ENCODE assay signal across 2 cellular contexts in the genomic region with DNA sequence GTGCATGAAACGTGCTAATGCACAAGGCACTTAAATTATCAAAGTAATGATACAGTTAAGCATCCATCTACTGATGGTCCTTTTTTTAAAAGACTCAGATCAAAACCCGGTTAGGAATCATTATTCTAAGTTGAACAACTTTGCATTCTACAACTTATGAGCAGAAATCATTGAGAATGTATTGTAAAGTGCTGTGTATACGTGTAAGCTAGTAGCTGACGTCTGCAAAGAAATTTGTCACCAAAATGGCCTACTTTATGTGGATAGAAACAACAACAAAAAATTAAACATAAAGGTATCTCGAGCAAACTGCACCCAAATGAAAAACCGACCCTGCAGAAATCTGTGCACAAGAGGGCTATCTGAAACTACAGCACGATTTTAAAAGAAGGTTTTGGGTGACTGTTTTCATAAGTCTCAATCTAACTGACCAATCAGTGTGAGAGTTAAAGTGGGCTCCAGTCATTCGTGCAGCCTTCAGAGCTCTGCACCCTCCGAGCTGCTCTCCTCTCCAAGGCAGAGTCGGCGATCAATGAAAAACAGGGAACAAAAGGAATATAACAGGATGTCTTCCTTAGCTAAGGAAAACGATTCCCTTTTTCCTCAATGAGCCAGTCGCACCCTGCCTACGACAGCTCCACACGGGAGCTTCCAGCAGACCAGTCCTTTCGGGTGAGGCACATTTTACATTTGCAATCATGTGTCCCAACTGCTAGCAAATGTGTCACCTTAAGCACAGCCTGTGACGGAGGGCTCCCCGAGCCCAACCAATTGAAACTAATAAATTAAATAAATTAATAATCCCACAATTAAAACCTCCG.
TF ChIP-seq lines count a peak whose summit lies in the region.

No MANE protein-coding gene starts in this region.

TF ChIP-seq in IMR-90, 13 proteins besides CTCF, POLR2A, EP300 and RAD21:
- TF ChIP-seq BHLHE40 (IDR thresholded peaks at IDR 0.05; ENCODE audit: low read depth, low read length) (0 out of 2 replicates have a peak, but pooled peaks have one; percentile 3), FOS (IDR thresholded peaks at IDR 0.05; ENCODE audit: low read depth, low read length) (no peak), ELK1 (IDR thresholded peaks at IDR 0.05; ENCODE audit: borderline replicate concordance, low read depth, low read length) (no peak), MAZ (IDR thresholded peaks at IDR 0.05; ENCODE audit: borderline replicate concordance, low read depth, low read length) (no peak), RFX5 (IDR thresholded peaks at IDR 0.05; ENCODE audit: low read depth, low read length) (no peak), CHD1 (IDR thresholded peaks at IDR 0.05; ENCODE audit: low read depth, low read length) (no peak; the same call in 1 of the 2 replicates), RCOR1 (IDR thresholded peaks at IDR 0.05; ENCODE audit: insufficient replicate concordance, low read length) (no peak), CEBPB (IDR thresholded peaks at IDR 0.05; ENCODE audit: low read depth, low read length) (no peak), SMC3 (IDR thresholded peaks at IDR 0.05; ENCODE audit: low read depth, low read length) (0 out of 2 replicates have a peak, but pooled peaks have one; percentile 5), USF2 (IDR thresholded peaks at IDR 0.05; ENCODE audit: low read depth, low read length) (no peak), MAFK (IDR thresholded peaks at IDR 0.05; ENCODE audit: low read depth, low read length) (no peak), NFE2L2 (IDR thresholded peaks at IDR 0.05; ENCODE audit: low read depth, low read length) (no peak), MXI1 (IDR thresholded peaks at IDR 0.05; ENCODE audit: borderline replicate concordance, low read depth, low read length) (peak; percentile 64; the same call in 1 of the 2 replicates)

TF ChIP-seq in H1, 55 proteins besides CTCF, POLR2A, EP300 and RAD21:
- TF ChIP-seq TCF12 (IDR thresholded peaks at IDR 0.05; ENCODE audit: low read depth, low read length) (no peak), KDM4A (IDR thresholded peaks at IDR 0.05; ENCODE audit: low read depth, low read length, severe bottlenecking) (peak; percentile 6), ASH2L (IDR thresholded peaks at IDR 0.05; ENCODE audit: low read length) (peak; percentile 24), CEBPB (IDR thresholded peaks at IDR 0.05; ENCODE audit: low read depth, low read length) (no peak), SAP30 (IDR thresholded peaks at IDR 0.05; ENCODE audit: insufficient read depth, insufficient replicate concordance, low read length) (peak; percentile 61), CHD1 (IDR thresholded peaks at IDR 0.05; ENCODE audit: low read depth, low read length) (no peak), POU5F1 (IDR thresholded peaks at IDR 0.05; ENCODE audit: low read depth, low read length) (no peak), CHD2 (IDR thresholded peaks at IDR 0.05; ENCODE audit: low read length) (no peak), HDAC6 (IDR thresholded peaks at IDR 0.05; ENCODE audit: low read depth, low read length) (no peak), POLR2AphosphoS5 (IDR thresholded peaks at IDR 0.05; ENCODE audit: low read depth, low read length) (no peak)
